Comparison of ENCODE assay signal across 9 cellular contexts in genomic region chr9:90658783-90659182, GRCh38. TPM values are rescaled to one million over a fixed set of nuclear protein-coding genes. Genes with fewer than 3 reads are reported as not detected.
"Had no signal": no experiment of that assay in that cellular context is flagged by ENCODE, and none has a peak within 500 bp of the region (broad histone marks: within the 10 kb centered on the region; RNA-seq: fewer than 3 reads in every experiment).

No MANE protein-coding gene starts in this region.

- ATAC-seq: GM12878 had no signal

- FAIRE-seq: G401.6, GM12878, GM12891, GM12892, GM18507, GM19239 had no signal

- DNase-seq: GDM1, GF-D8 had no signal

- H3K4me3 ChIP-seq: GM12878 had no signal

RNA-seq across cellular contexts. Expression of gene DIRAS2, which starts 16.2 kb away (rescaled TPM):
- total RNA-seq: G401, GM12878 had no signal
- polyA plus RNA-seq: GM12878 had no signal
